8 cellular contexts compared by ENCODE assay signal in the genomic region with DNA sequence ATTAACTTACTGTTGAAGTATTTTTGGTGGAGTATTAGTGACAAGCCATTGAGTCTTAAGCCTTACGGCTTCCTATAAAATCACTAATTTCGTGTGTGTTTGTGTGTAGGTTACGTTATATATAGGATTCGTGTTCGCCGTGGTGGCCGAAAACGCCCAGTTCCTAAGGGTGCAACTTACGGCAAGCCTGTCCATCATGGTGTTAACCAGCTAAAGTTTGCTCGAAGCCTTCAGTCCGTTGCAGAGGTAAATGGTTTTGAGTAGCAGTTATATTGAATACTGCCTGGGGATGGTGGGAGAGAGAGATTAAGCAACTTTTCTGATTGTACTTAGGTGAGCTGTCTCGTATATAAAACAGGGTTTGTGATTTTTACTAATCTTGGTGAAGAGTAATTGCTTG. TPM values are rescaled to one million over a fixed set of nuclear protein-coding genes. Genes with fewer than 3 reads are reported as not detected.
DNase-seq lines count a peak whose midpoint lies in the region; ATAC-seq, FAIRE-seq and TF ChIP-seq lines count a peak whose summit lies in the region.
"Not testable (repeated sequence)": the region's sequence is repeated elsewhere in the genome, so short reads cannot be mapped to it uniquely, and the experiment has no call there.

No MANE protein-coding gene starts in this region.

- H3K4me3 Mint-ChIP-seq in T-helper 17 cell (peak overlapping the region; percentile 98), neural progenitor cell (peak overlapping the region; percentile 99)

- TF ChIP-seq CTCF in ascending aorta (IDR thresholded peaks at IDR 0.05); keratinocyte (optimal IDR thresholded peaks at IDR 0.05 in 1 of 3, IDR thresholded peaks at IDR 0.05 in 1 of 3, conservative IDR thresholded peaks at IDR 0.05 in 1 of 3; ENCODE audit: extremely low read depth in 1 of 3, insufficient read depth in 2 of 3, low read length in 3 of 3); neural progenitor cell (IDR thresholded peaks at IDR 0.05): not testable (repeated sequence)

- H3K9me3 Mint-ChIP-seq in neural progenitor cell: not testable (repeated sequence)

- H3K27ac Mint-ChIP-seq in T-helper 17 cell: peak overlapping the region; percentile 98
- not testable (repeated sequence) for H3K27ac Mint-ChIP-seq in neural progenitor cell

- H3K9ac ChIP-seq in BLaER1: peak overlapping the region; percentile 99
- H3K9ac ChIP-seq in HUES6 (ENCODE audit: low read length): peak overlapping the region; percentile 97
- H3K9ac ChIP-seq in keratinocyte (ENCODE audit: control insufficient read depth, extremely low read depth, insufficient read depth, low read length): peak overlapping the region; percentile 97
- H3K9ac ChIP-seq in neural progenitor cell: peak overlapping the region; percentile 98
- H3K9ac ChIP-seq in stomach smooth muscle (ENCODE audit: low read length in 2 of 2): peak overlapping the region; percentile 95 to 99

- not testable (repeated sequence) for H3K9me1 ChIP-seq in keratinocyte (ENCODE audit: control insufficient read depth, extremely low read depth, insufficient read depth, low read length)

- dilution Hi-C loops in keratinocyte (cut with MboI; ENCODE audit: extremely low pct_ligation_motif_present, low sequenced_read_pairs): not testable (repeated sequence)

- H3K4me2 ChIP-seq in BLaER1 (peak overlapping the region; percentile 89), keratinocyte (ENCODE audit: control insufficient read depth, extremely low read depth, insufficient read depth, low read depth, low read length) (peak overlapping the region; percentile 97), neural progenitor cell (peak overlapping the region; percentile 99)

- H3K27ac ChIP-seq in BLaER1 (peak overlapping the region; percentile 98), HUES6 (ENCODE audit: low read depth, low read length) (peak overlapping the region; percentile 96), ascending aorta (peak overlapping the region; percentile 95 to 97), epithelial cell of prostate (peak overlapping the region; percentile 87), keratinocyte (ENCODE audit: control insufficient read depth, insufficient read depth, low read length) (peak overlapping the region; percentile 86), neural progenitor cell (peak overlapping the region; percentile 26), stomach smooth muscle (ENCODE audit: low read length) (peak overlapping the region; percentile 92)

- DNase-seq in T-helper 17 cell; ascending aorta (ENCODE audit: low spot score in 2 of 2); epithelial cell of prostate (ENCODE audit: low read depth, low spot score); keratinocyte (ENCODE audit: low read depth, low spot score); neural progenitor cell (ENCODE audit: low spot score): not testable (repeated sequence)

- H3K4me1 Mint-ChIP-seq in T-helper 17 cell (peaks cover 37% of the 10 kb centered on the region), neural progenitor cell (peaks cover 41% of the 10 kb centered on the region)

- H3F3A ChIP-seq in neural progenitor cell (ENCODE audit: low read depth): peaks cover 48% of the 10 kb centered on the region

- FAIRE-seq in keratinocyte (lab: Jason Lieb, UNC): not testable (repeated sequence)

- not testable (repeated sequence) for H3K9me3 ChIP-seq in BLaER1; HUES6 (ENCODE audit: control insufficient read depth, insufficient read depth, low read depth, low read length); T-helper 17 cell (ENCODE audit: control insufficient read depth, low read length, poor library complexity, severe bottlenecking); ascending aorta; keratinocyte (ENCODE audit: control insufficient read depth, low read depth, low read length); neural progenitor cell (ENCODE audit: low read depth); stomach smooth muscle (ENCODE audit: control insufficient read depth in 2 of 2, low read length in 2 of 2)

- intact Hi-C loops in ascending aorta (cut with DNase I): not testable (repeated sequence)

- H2AFZ ChIP-seq in keratinocyte (ENCODE audit: control insufficient read depth, low read length); neural progenitor cell (replicated peaks): not testable (repeated sequence)

- not testable (repeated sequence) for H3K36me3 Mint-ChIP-seq in T-helper 17 cell (ENCODE audit: low read depth)
- H3K36me3 Mint-ChIP-seq in neural progenitor cell: peaks cover 36% of the 10 kb centered on the region

- peaks cover 67% of the 10 kb centered on the region for H4K20me1 ChIP-seq in BLaER1
- peaks cover 17% of the 10 kb centered on the region for H4K20me1 ChIP-seq in keratinocyte (ENCODE audit: control insufficient read depth, extremely low read depth, insufficient read depth, low read length)
- H4K20me1 ChIP-seq in neural progenitor cell (ENCODE audit: low read depth): peaks cover 47% of the 10 kb centered on the region

- peak overlapping the region; percentile 93 for H3K4me3 ChIP-seq in BLaER1
- H3K4me3 ChIP-seq in HUES6 (ENCODE audit: low read depth, low read length): peak overlapping the region; percentile 90
- peak overlapping the region; percentile 96 to 98 for H3K4me3 ChIP-seq in ascending aorta
- peak overlapping the region; percentile 91 to 99 (median 96) for H3K4me3 ChIP-seq in keratinocyte (ENCODE audit: control insufficient read depth in 2 of 3, extremely low read depth in 1 of 3, insufficient read depth in 2 of 3, low read depth in 1 of 3, low read length in 3 of 3)
- peak overlapping the region; percentile 88 for H3K4me3 ChIP-seq in neural progenitor cell
- peak overlapping the region; percentile 95 to 98 for H3K4me3 ChIP-seq in stomach smooth muscle (ENCODE audit: low read length in 2 of 2)

- H3K36me3 ChIP-seq in BLaER1 (peaks cover 48% of the 10 kb centered on the region), HUES6 (ENCODE audit: control insufficient read depth, insufficient read depth, low read length) (peaks cover 38% of the 10 kb centered on the region), ascending aorta (peaks cover 0 to 44% of the 10 kb centered on the region in 2 donors), keratinocyte (ENCODE audit: control insufficient read depth in 2 of 2, extremely low read depth in 1 of 2, insufficient read depth in 2 of 2, low read length in 2 of 2) (peaks cover 7 to 24% of the 10 kb centered on the region in 2 experiments), neural progenitor cell (peaks cover 19% of the 10 kb centered on the region), stomach smooth muscle (ENCODE audit: control insufficient read depth in 2 of 2, insufficient read depth in 2 of 2, low read length in 2 of 2) (peaks cover 8 to 21% of the 10 kb centered on the region in 2 donors)

- not testable (repeated sequence) for H3K27me3 Mint-ChIP-seq in T-helper 17 cell; neural progenitor cell (ENCODE audit: insufficient read depth, low read depth)

- peaks cover 18% of the 10 kb centered on the region for H3K27me3 ChIP-seq in BLaER1
- not testable (repeated sequence) for H3K27me3 ChIP-seq in HUES6 (ENCODE audit: control insufficient read depth, insufficient read depth, low read length); ascending aorta; keratinocyte (ENCODE audit: control insufficient read depth, extremely low read depth, insufficient read depth, low read length); neural progenitor cell; stomach smooth muscle (ENCODE audit: control insufficient read depth in 1 of 2, insufficient read depth in 2 of 2, low read length in 2 of 2)

- ATAC-seq in T-helper 17 cell: not testable (repeated sequence)

- peaks cover 30% of the 10 kb centered on the region for H3K79me2 ChIP-seq in keratinocyte (ENCODE audit: control insufficient read depth, insufficient read depth, low read length)
- H3K79me2 ChIP-seq in neural progenitor cell (ENCODE audit: low read depth): peaks cover 67% of the 10 kb centered on the region

- peaks cover 64% of the 10 kb centered on the region for H3K4me1 ChIP-seq in BLaER1
- peaks cover 11% of the 10 kb centered on the region for H3K4me1 ChIP-seq in HUES6 (ENCODE audit: control insufficient read depth, insufficient read depth, low read length)
- H3K4me1 ChIP-seq in ascending aorta: peaks cover 0 to 16% of the 10 kb centered on the region in 2 donors
- H3K4me1 ChIP-seq in keratinocyte (ENCODE audit: control insufficient read depth, extremely low read depth, insufficient read depth, low read length): peaks cover 16% of the 10 kb centered on the region
- peaks cover 21% of the 10 kb centered on the region for H3K4me1 ChIP-seq in neural progenitor cell
- peaks cover 14% of the 10 kb centered on the region for H3K4me1 ChIP-seq in stomach smooth muscle (ENCODE audit: control insufficient read depth, insufficient read depth, low read length)

RNA-seq across cellular contexts. Expression of a gene that starts 1.4 kb away (rescaled TPM):
- 1,000 to 10,000 TPM; 1,887 to 2,036 TPM for total RNA-seq in T-helper 17 cell
- 1,680 TPM for total RNA-seq in ascending aorta
- 3,052 to 3,406 TPM (median 3,375 TPM) in 3 replicates for polyA plus RNA-seq in keratinocyte
- 859 TPM for polyA plus RNA-seq in keratinocyte (2011; ENCODE audit: low read depth)
- polyA plus RNA-seq in keratinocyte (2011; cell fraction: cytosol; rRNA removed): 3,790 and 4,140 TPM in 2 replicates
- polyA plus RNA-seq in keratinocyte (2011; cell fraction: nucleus; rRNA removed): 1,088 and 1,197 TPM in 2 replicates
- 2,404 and 3,418 TPM in 2 replicates for polyA plus RNA-seq in keratinocyte (2012; ENCODE audit: low replicate concordance)
- polyA minus RNA-seq in keratinocyte: 1,221 to 2,039 TPM (median 1,400 TPM) in 3 replicates
- polyA minus RNA-seq in keratinocyte (2011; cell fraction: cytosol; rRNA and poly(A)+ RNA removed): 1,819 TPM
- polyA minus RNA-seq in keratinocyte (2011; cell fraction: nucleus; rRNA and poly(A)+ RNA removed): 303 and 392 TPM in 2 replicates
- total RNA-seq in neural progenitor cell (ENCODE audit: low replicate concordance): 5,928 and 7,186 TPM in 2 replicates

RNA-seq across cellular contexts. Expression of a gene that starts 1.5 kb away (rescaled TPM):
- total RNA-seq in T-helper 17 cell: 1 to 10 TPM; 2.6 to 2.7 TPM
- 8.7 TPM for total RNA-seq in ascending aorta
- polyA plus RNA-seq in keratinocyte: 6.4 to 10.7 TPM (median 7.8 TPM) in 3 replicates
- 13.0 TPM for polyA plus RNA-seq in keratinocyte (2011; ENCODE audit: low read depth)
- 7.3 and 12.8 TPM in 2 replicates for polyA plus RNA-seq in keratinocyte (2011; cell fraction: cytosol; rRNA removed)
- polyA plus RNA-seq in keratinocyte (2011; cell fraction: nucleus; rRNA removed): 8.1 and 12.8 TPM in 2 replicates
- polyA plus RNA-seq in keratinocyte (2012; ENCODE audit: low replicate concordance): 6.0 and 7.7 TPM in 2 replicates
- polyA minus RNA-seq in keratinocyte: 1.3 to 6.6 TPM (median 3.9 TPM) in 3 replicates
- 7.7 TPM for polyA minus RNA-seq in keratinocyte (2011; cell fraction: cytosol; rRNA and poly(A)+ RNA removed)
- polyA minus RNA-seq in keratinocyte (2011; cell fraction: nucleus; rRNA and poly(A)+ RNA removed): 3.2 and 7.1 TPM in 2 replicates
- 17.3 and 30.9 TPM in 2 replicates for total RNA-seq in neural progenitor cell (ENCODE audit: low replicate concordance)

RNA-seq across cellular contexts. Expression of a gene that starts 26.8 kb away (rescaled TPM):
- total RNA-seq in T-helper 17 cell: 100 to 1,000 TPM; 132 to 171 TPM
- 6.5 TPM for total RNA-seq in ascending aorta
- 3.8 to 10.3 TPM (median 8.7 TPM) in 3 replicates for polyA plus RNA-seq in keratinocyte
- 27.1 TPM for polyA plus RNA-seq in keratinocyte (2011; ENCODE audit: low read depth)
- polyA plus RNA-seq in keratinocyte (2011; cell fraction: cytosol; rRNA removed): 4.8 and 6.8 TPM in 2 replicates
- polyA plus RNA-seq in keratinocyte (2011; cell fraction: nucleus; rRNA removed): 4.8 and 6.0 TPM in 2 replicates
- 7.4 and 18.1 TPM in 2 replicates for polyA plus RNA-seq in keratinocyte (2012; ENCODE audit: low replicate concordance)
- 4.6 to 28.4 TPM (median 7.6 TPM) in 3 replicates for polyA minus RNA-seq in keratinocyte
- 13.6 TPM for polyA minus RNA-seq in keratinocyte (2011; cell fraction: cytosol; rRNA and poly(A)+ RNA removed)
- 5.4 and 16.9 TPM in 2 replicates for polyA minus RNA-seq in keratinocyte (2011; cell fraction: nucleus; rRNA and poly(A)+ RNA removed)
- total RNA-seq in neural progenitor cell (ENCODE audit: low replicate concordance): 28.9 and 43.7 TPM in 2 replicates

Comparison
In these comparisons a context has a peak if more than half of its experiments do, and no peak if none do; other contexts are left out.
1. H3K27ac ChIP-seq: peak in every context shown above with its lines; median percentile 98 in BLaER1; 96 in HUES6; 96 in ascending aorta; 92 in stomach smooth muscle; 87 in epithelial cell of prostate; 86 in keratinocyte; 26 in neural progenitor cell.